ENCODE assay signal across 8 cellular contexts in the genomic region with DNA sequence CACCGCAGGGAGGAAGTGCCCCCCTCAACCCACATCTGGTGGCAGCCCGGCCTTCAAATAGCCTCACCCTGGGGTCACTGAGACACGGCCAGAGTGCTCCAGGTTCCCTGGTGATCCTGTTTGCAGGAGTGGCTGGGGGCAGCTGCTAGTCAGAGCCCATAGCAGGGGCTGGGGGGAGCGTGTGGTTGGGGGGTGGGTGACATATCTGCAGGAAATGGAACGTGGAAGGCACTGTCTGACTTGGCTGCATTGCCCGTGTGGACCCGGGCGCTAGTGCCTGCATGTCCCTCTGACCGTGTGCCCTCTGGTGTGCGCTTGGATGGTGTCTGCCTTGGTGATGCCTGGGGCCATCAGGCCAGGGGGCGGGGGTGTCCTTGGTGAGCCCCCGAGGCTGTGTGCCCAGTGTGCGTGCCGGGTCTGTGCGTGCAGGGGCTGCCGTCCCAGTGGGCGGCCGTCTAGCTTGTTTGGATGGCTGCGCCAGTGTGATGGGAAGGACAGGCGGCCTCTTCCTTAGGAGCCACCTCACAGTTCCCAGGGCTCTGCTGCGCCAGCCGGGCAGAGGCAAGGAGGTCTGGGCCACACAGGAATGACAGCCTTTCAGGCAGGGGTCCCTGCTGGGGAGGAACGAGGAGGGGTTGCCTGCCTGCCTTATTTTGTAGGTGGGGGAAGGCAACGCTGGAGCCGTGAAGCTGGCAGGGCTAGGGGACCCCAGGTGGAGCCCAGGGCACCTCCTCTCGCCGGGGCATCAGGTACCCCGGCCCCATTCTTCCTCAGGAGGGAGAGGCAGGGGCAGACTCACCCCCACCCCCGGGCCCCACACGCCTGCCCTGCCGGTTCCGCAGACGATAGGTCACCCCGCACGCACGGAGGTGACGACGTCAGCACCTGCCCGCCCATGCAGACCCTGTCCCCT. TPM values are rescaled to one million over a fixed set of nuclear protein-coding genes. Genes with fewer than 3 reads are reported as not detected.
DNase-seq lines count a peak whose midpoint lies in the region; ATAC-seq and TF ChIP-seq lines count a peak whose summit lies in the region.

No MANE protein-coding gene starts in this region.

- peaks cover 11% of the 10 kb centered on the region for H3K27me3 ChIP-seq in left ventricle myocardium inferior (ENCODE audit: low read depth)
- H3K27me3 ChIP-seq in sigmoid colon, result peaks cover 17 to 49% (median 38%) of the 10 kb centered on the region in 3 donors
- H3K27me3 ChIP-seq in gastroesophageal sphincter, result peaks cover 46% of the 10 kb centered on the region

- H3K36me3 Mint-ChIP-seq in activated CD8-positive, alpha-beta T cell treated with anti-CD3 and anti-CD28 coated beads, Interleukin-2, amount 10 ng/mL, durations not matched to agents 7 days and 5 days (ENCODE audit: low read depth), result no peaks in the 10 kb centered on the region

- H3K36me3 ChIP-seq in left ventricle myocardium inferior (peaks cover 15% of the 10 kb centered on the region), sigmoid colon (no peaks in the 10 kb centered on the region), gastroesophageal sphincter (no peaks in the 10 kb centered on the region)

- TF ChIP-seq CTCF in left ventricle myocardium inferior (IDR thresholded peaks at IDR 0.05; ENCODE audit: borderline replicate concordance), result no peak
- TF ChIP-seq CTCF in sigmoid colon (IDR thresholded peaks at IDR 0.05), result no peak
- no peak for TF ChIP-seq CTCF in gastroesophageal sphincter (IDR thresholded peaks at IDR 0.05)

- H3K9me3 ChIP-seq in left ventricle myocardium inferior (replicated peaks) (no peaks in the 10 kb centered on the region), sigmoid colon (no peaks in the 10 kb centered on the region), gastroesophageal sphincter (no peaks in the 10 kb centered on the region)

- peak overlapping the region; percentile 83 for H3K27ac ChIP-seq in left ventricle myocardium inferior (replicated peaks)
- no peak overlapping the region for H3K27ac ChIP-seq in sigmoid colon
- H3K27ac ChIP-seq in gastroesophageal sphincter, result no peak overlapping the region

- ATAC-seq in activated CD8-positive, alpha-beta T cell treated with anti-CD3 and anti-CD28 coated beads, Interleukin-2, amount 10 ng/mL, durations not matched to agents 7 days and 5 days, result peak; percentile 13
- ATAC-seq in gastroesophageal sphincter (no peak), HG02852 (IDR thresholded peaks at IDR 0.05; ENCODE audit: unreplicated experiment) (no peak)

- peak; percentile 24 for DNase-seq in NCI-H82 (lab: John Stamatoyannopoulos, UW)
- DNase-seq in NCI-H82 treated with DMSO at 0.1 percent for 48 hours (lab: John Stamatoyannopoulos, UW; ENCODE audit: unreplicated experiment), result no peak
- no peak for DNase-seq in activated CD8-positive, alpha-beta T cell treated with anti-CD3 and anti-CD28 coated beads, Interleukin-2, amount 10 ng/mL, durations not matched to agents 7 days and 5 days
- DNase-seq in left ventricle myocardium inferior, result no peak
- DNase-seq in sigmoid colon, result peak; percentile 56
- DNase-seq in LoVo (ENCODE audit: low spot score), result no peak

- WGBS in sigmoid colon, 2 donors, result 3 to 8% methylated on average over 39 of the region's 39 CpGs
- WGBS in gastroesophageal sphincter (ENCODE audit: low coverage in 1 of 2), 2 donors, result no CpG with 5 or more reads among the region's 39 CpGs

- no peak overlapping the region for H3K4me3 Mint-ChIP-seq in activated CD8-positive, alpha-beta T cell treated with anti-CD3 and anti-CD28 coated beads, Interleukin-2, amount 10 ng/mL, durations not matched to agents 7 days and 5 days

- intact Hi-C loops in left ventricle myocardium inferior (cut with micrococcal nuclease), result no loop called here
- intact Hi-C loops in sigmoid colon (cut with DNase I), result no loop called here

- peak overlapping the region; percentile 25 for H3K4me3 ChIP-seq in left ventricle myocardium inferior
- peak overlapping the region in 3 of 4 donors; percentile 14 to 32 (median 27) for H3K4me3 ChIP-seq in sigmoid colon
- H3K4me3 ChIP-seq in gastroesophageal sphincter, result peak overlapping the region in 1 of 2 donors; percentile 41

- CTCF ChIA-PET in activated CD8-positive, alpha-beta T cell treated with anti-CD3 and anti-CD28 coated beads, Interleukin-2, amount 10 ng/mL, durations not matched to agents 7 days and 5 days (lab: Charles Lee), result interaction anchor here (1.1 to 1.7 kb wide), 4 partner anchors 11 to 242 kb away, joined by 3 to 5 read pairs (median 4); no protein-coding TSS in a partner anchor

- H3K4me1 Mint-ChIP-seq in activated CD8-positive, alpha-beta T cell treated with anti-CD3 and anti-CD28 coated beads, Interleukin-2, amount 10 ng/mL, durations not matched to agents 7 days and 5 days (ENCODE audit: low read depth), result peaks cover 7% of the 10 kb centered on the region

- peaks cover 17% of the 10 kb centered on the region for H3K27me3 Mint-ChIP-seq in activated CD8-positive, alpha-beta T cell treated with anti-CD3 and anti-CD28 coated beads, Interleukin-2, amount 10 ng/mL, durations not matched to agents 7 days and 5 days (ENCODE audit: low read depth)

- POLR2A ChIA-PET in activated CD8-positive, alpha-beta T cell treated with anti-CD3 and anti-CD28 coated beads, Interleukin-2, amount 10 ng/mL, durations not matched to agents 7 days and 5 days (lab: Charles Lee), result no interaction called here

- no peak for TF ChIP-seq POLR2A in sigmoid colon (IDR thresholded peaks at IDR 0.05)
- no peak for TF ChIP-seq POLR2A in gastroesophageal sphincter (IDR thresholded peaks at IDR 0.05)

- H3K4me1 ChIP-seq in left ventricle myocardium inferior, result peaks cover 55% of the 10 kb centered on the region
- H3K4me1 ChIP-seq in sigmoid colon, result peaks cover 0 to 21% (median 20%) of the 10 kb centered on the region in 4 donors
- peaks cover 0 to 25% (median 10%) of the 10 kb centered on the region in 3 donors for H3K4me1 ChIP-seq in gastroesophageal sphincter

- TF ChIP-seq EP300 in sigmoid colon (IDR thresholded peaks at IDR 0.05) (no peak), gastroesophageal sphincter (IDR thresholded peaks at IDR 0.05) (no peak)

- no peaks in the 10 kb centered on the region for H3K9me3 Mint-ChIP-seq in activated CD8-positive, alpha-beta T cell treated with anti-CD3 and anti-CD28 coated beads, Interleukin-2, amount 10 ng/mL, durations not matched to agents 7 days and 5 days (ENCODE audit: insufficient read depth)

- H3K27ac Mint-ChIP-seq in activated CD8-positive, alpha-beta T cell treated with anti-CD3 and anti-CD28 coated beads, Interleukin-2, amount 10 ng/mL, durations not matched to agents 7 days and 5 days, result no peak overlapping the region

RNA-seq across cellular contexts. Expression of a gene that starts 0.6 kb away (rescaled TPM):
- not detected for total RNA-seq in activated CD8-positive, alpha-beta T cell treated with anti-CD3 and anti-CD28 coated beads, Interleukin-2, amount 10 ng/mL, durations not matched to agents 7 days and 5 days
- total RNA-seq in left ventricle myocardium inferior, result 763 TPM
- total RNA-seq in sigmoid colon, result 10 to 100 TPM in 3 of 4 donors, 1 to 10 TPM in 1; 6.4 to 21.0 (median 16.8) TPM
- 10 to 100 TPM in 1 of 3 donors, 1 to 10 TPM in 2; 3.6 to 17.3 (median 9.4) TPM for polyA plus RNA-seq in sigmoid colon
- 1 to 10 TPM; 1.9 to 8.0 (median 7.0) TPM for total RNA-seq in gastroesophageal sphincter

RNA-seq across cellular contexts. Expression of a gene that starts 14.7 kb away (rescaled TPM):
- total RNA-seq in activated CD8-positive, alpha-beta T cell treated with anti-CD3 and anti-CD28 coated beads, Interleukin-2, amount 10 ng/mL, durations not matched to agents 7 days and 5 days, result 10 to 100 TPM; 16.0 to 16.9 TPM
- total RNA-seq in left ventricle myocardium inferior, result 16.8 TPM
- total RNA-seq in sigmoid colon, result 10 to 100 TPM; 15.5 to 23.5 (median 19.9) TPM
- polyA plus RNA-seq in sigmoid colon, result 10 to 100 TPM in 1 of 3 donors, 1 to 10 TPM in 2; 3.6 to 11.6 (median 4.6) TPM
- total RNA-seq in gastroesophageal sphincter, result 10 to 100 TPM; 15.5 to 19.8 (median 17.5) TPM

Comparison
In these comparisons a context has a peak if more than half of its experiments do, and no peak if none do; other contexts are left out.
1. DNase-seq: peak in NCI-H82 (single experiment) and sigmoid colon (single experiment); none in NCI-H82 treated with DMSO at 0.1 percent for 48 hours (single experiment), activated CD8-positive, alpha-beta T cell treated with anti-CD3 and anti-CD28 coated beads, Interleukin-2, amount 10 ng/mL, durations not matched to agents 7 days and 5 days (single experiment), left ventricle myocardium inferior (single experiment) and LoVo (single experiment).
2. RNA of a gene that starts 0.6 kb away (total RNA-seq): 763 TPM in left ventricle myocardium inferior (single experiment); 6.4 to 21.0 TPM in sigmoid colon, 1.9 to 8.0 TPM in gastroesophageal sphincter and not detected in activated CD8-positive, alpha-beta T cell treated with anti-CD3 and anti-CD28 coated beads, Interleukin-2, amount 10 ng/mL, durations not matched to agents 7 days and 5 days; every median in the first group is over 10 times any median in the second.